Comparison of ENCODE assay signal across 16 cellular contexts in the genomic region with DNA sequence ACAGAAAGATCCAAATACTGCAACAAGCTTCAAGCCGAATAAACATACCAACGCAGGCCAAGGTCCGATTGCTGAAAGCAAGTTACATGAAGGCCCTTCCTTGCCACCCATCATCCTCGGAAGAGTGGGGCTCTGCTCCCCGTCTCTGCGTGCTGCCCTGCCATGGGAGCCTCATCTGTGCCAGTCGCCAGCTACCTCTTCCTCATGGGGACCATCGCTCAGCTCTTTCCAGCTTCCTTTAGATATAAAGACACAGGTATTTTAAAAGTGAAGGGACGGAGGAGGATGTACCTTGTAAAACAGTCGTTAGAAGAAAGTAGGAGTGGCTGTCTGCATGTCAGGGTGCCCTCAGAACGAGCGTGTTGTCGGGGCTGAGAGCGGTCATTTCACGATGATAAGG.
A peak's percentile ranks its signal among the peaks of the same experiment; 100 is the strongest.
DNase-seq lines count a peak whose midpoint lies in the region; ATAC-seq, FAIRE-seq and TF ChIP-seq lines count a peak whose summit lies in the region.
"Had no signal": no experiment of that assay in that cellular context is flagged by ENCODE, and none has a peak within 500 bp of the region (broad histone marks: within the 10 kb centered on the region; RNA-seq: fewer than 3 reads in every experiment).

No MANE protein-coding gene starts in this region.

- H3K4me1 ChIP-seq in GM12878 (ENCODE audit: control insufficient read depth, insufficient read depth, low read length) = no peaks in the 10 kb centered on the region
- peaks cover 0 to 5% (median 1%) of the 10 kb centered on the region in 4 donors for H3K4me1 ChIP-seq in upper lobe of left lung
- no peaks in the 10 kb centered on the region for H3K4me1 ChIP-seq in A673 (ENCODE audit: insufficient read depth, low read length, poor library complexity, severe bottlenecking)

- BruUV-seq in GM12878 (replicated peaks; lab: Mats Ljungman, UMichigan) (TSS peak; percentile 50), A673 (replicated peaks; lab: Mats Ljungman, UMichigan) (no TSS peak)

- no peak for TF ChIP-seq CTCF in activated CD8-positive, alpha-beta T cell treated with anti-CD3 and anti-CD28 coated beads for 36 hours (IDR thresholded peaks at IDR 0.05)
- TF ChIP-seq CTCF in GM12878 (IDR thresholded peaks at IDR 0.05 in 2 of 3, conservative IDR thresholded peaks at IDR 0.05 in 1 of 3; ENCODE audit: control insufficient read depth in 2 of 3, extremely low read depth in 1 of 3, insufficient read depth in 1 of 3, low read depth in 3 of 3, low read length in 3 of 3) (no peak), upper lobe of left lung (IDR thresholded peaks at IDR 0.05) (no peak), foreskin fibroblast (IDR thresholded peaks at IDR 0.05; ENCODE audit: low read depth, low read length) (no peak), A673 (conservative IDR thresholded peaks at IDR 0.05; ENCODE audit: low read depth, low read length) (no peak)

- in situ Hi-C loops in GM12878 (cut with MboI) = no loop called here

- no peaks in the 10 kb centered on the region for H4K20me1 ChIP-seq in GM12878 (ENCODE audit: control insufficient read depth, insufficient read depth)

- intact Hi-C loops in activated CD8-positive, alpha-beta T cell treated with anti-CD3 and anti-CD28 coated beads for 36 hours (cut with micrococcal nuclease) = loop anchor here (10.0 kb wide), 1 partner anchor 142 kb away; no protein-coding TSS in a partner anchor
- intact Hi-C loops in GM12878 (cut with micrococcal nuclease; ENCODE audit: unreplicated experiment) (no loop called here), sciatic nerve (cut with DNase I) (loop anchor here (5.0 kb wide), 1 partner anchor 135 kb away; a partner anchor contains a TSS), A673 (cut with micrococcal nuclease; ENCODE audit: unreplicated experiment) (loop anchor here (10.0 kb wide), 3 partner anchors 182 to 472 kb away; no protein-coding TSS in a partner anchor)

- no peak overlapping the region for H3K4me2 ChIP-seq in GM12878 (ENCODE audit: control insufficient read depth, insufficient read depth)
- H3K4me2 ChIP-seq: BLaER1 treated with 17β-estradiol and CSF1 and Interleukin-3, amounts not matched to agents 10 nM and 100 nM had no signal

- CTCF ChIA-PET in activated CD8-positive, alpha-beta T cell treated with anti-CD3 and anti-CD28 coated beads, Interleukin-2, amount 10 ng/mL, durations not matched to agents 7 days and 5 days (lab: Charles Lee) = no interaction called here
- CTCF ChIA-PET in activated CD8-positive, alpha-beta T cell treated with anti-CD3 and anti-CD28 coated beads for 36 hours (lab: Charles Lee) = interaction anchor here (0.8 to 1.4 kb wide), 2 partner anchors 14 to 193 kb away, joined by 3 to 4 read pairs; no protein-coding TSS in a partner anchor
- CTCF ChIA-PET in GM12878 (lab: Yijun Ruan, JAX) (interaction anchor here (2.0 kb wide), 1 partner anchor 9 kb away, joined by 4 read pairs; no protein-coding TSS in a partner anchor), A673 (lab: Charles Lee) (no interaction called here)

- RAD21 ChIA-PET in GM12878 (lab: Charles Lee; ENCODE audit: unreplicated experiment) = no interaction called here

- POLR2A ChIA-PET in activated CD8-positive, alpha-beta T cell treated with anti-CD3 and anti-CD28 coated beads, Interleukin-2, amount 10 ng/mL, durations not matched to agents 7 days and 5 days (lab: Charles Lee) = interaction anchor here (0.6 kb wide), 1 partner anchor 25 kb away, joined by 4 read pairs; no protein-coding TSS in a partner anchor
- POLR2A ChIA-PET in activated CD8-positive, alpha-beta T cell treated with anti-CD3 and anti-CD28 coated beads for 36 hours (lab: Charles Lee) = no interaction called here
- POLR2A ChIA-PET in GM12878 (lab: Charles Lee) (no interaction called here), A673 (lab: Charles Lee; ENCODE audit: low non-redundant PET) (no interaction called here)

- H3K4me3 ChIP-seq in GM12878 = no peak overlapping the region
- no peak overlapping the region for H3K4me3 ChIP-seq in upper lobe of left lung
- no peak overlapping the region for H3K4me3 ChIP-seq in foreskin fibroblast (ENCODE audit: low read depth in 1 of 2, low read length in 2 of 2)
- no peak overlapping the region for H3K4me3 ChIP-seq in A673 (ENCODE audit: low read depth, low read length, poor library complexity, severe bottlenecking)
- H3K4me3 ChIP-seq: BLaER1 treated with 17β-estradiol and CSF1 and Interleukin-3, amounts not matched to agents 10 nM and 100 nM had no signal

- DNase-seq in activated CD8-positive, alpha-beta T cell treated with anti-CD3 and anti-CD28 coated beads, Interleukin-2, amount 10 ng/mL, durations not matched to agents 7 days and 5 days = no peak
- no peak for DNase-seq in activated CD8-positive, alpha-beta T cell treated with anti-CD3 and anti-CD28 coated beads for 36 hours
- DNase-seq in GM12878 (ENCODE audit: low read depth, low spot score) = no peak
- DNase-seq in sciatic nerve (ENCODE audit: low spot score) = peak; percentile 45
- DNase-seq in upper lobe of left lung = no peak
- no peak for DNase-seq in foreskin fibroblast
- DNase-seq in A673 (ENCODE audit: low spot score) = no peak
- DNase-seq: AML-193; CD4-positive, CD25-positive, alpha-beta regulatory T cell; DMS53; GF-D8; HCEC 1CT; HFFc6 had no signal

- no peak for FAIRE-seq in GM12878 (lab: Jason Lieb, UNC)

- no peaks in the 10 kb centered on the region for H3K9me3 ChIP-seq in GM12878 (replicated peaks; ENCODE audit: control insufficient read depth, insufficient read depth, low read length)
- H3K9me3 ChIP-seq in upper lobe of left lung = no peaks in the 10 kb centered on the region
- no peaks in the 10 kb centered on the region for H3K9me3 ChIP-seq in A673 (ENCODE audit: low read depth, low read length, poor library complexity, severe bottlenecking)
- H3K9me3 ChIP-seq: BLaER1 treated with 17β-estradiol and CSF1 and Interleukin-3, amounts not matched to agents 10 nM and 100 nM had no signal

- no peak overlapping the region for H3K27ac ChIP-seq in GM12878 (ENCODE audit: control insufficient read depth, insufficient read depth)
- peak overlapping the region; percentile 72 for H3K27ac ChIP-seq in temporal lobe (ENCODE audit: low read depth, low read length)
- no peak overlapping the region for H3K27ac ChIP-seq in upper lobe of left lung
- H3K27ac ChIP-seq in A673 (ENCODE audit: low read depth, low read length, poor library complexity, severe bottlenecking) = no peak overlapping the region
- H3K27ac ChIP-seq: 22Rv1; BLaER1 treated with 17β-estradiol and CSF1 and Interleukin-3, amounts not matched to agents 10 nM and 100 nM had no signal

- no peaks in the 10 kb centered on the region for H3K9me3 Mint-ChIP-seq in activated CD8-positive, alpha-beta T cell treated with anti-CD3 and anti-CD28 coated beads, Interleukin-2, amount 10 ng/mL, durations not matched to agents 7 days and 5 days (ENCODE audit: insufficient read depth)
- no peaks in the 10 kb centered on the region for H3K9me3 Mint-ChIP-seq in activated CD8-positive, alpha-beta T cell treated with anti-CD3 and anti-CD28 coated beads for 36 hours
- H3K9me3 Mint-ChIP-seq: HFFc6 had no signal

- no peaks in the 10 kb centered on the region for H3K4me1 Mint-ChIP-seq in activated CD8-positive, alpha-beta T cell treated with anti-CD3 and anti-CD28 coated beads, Interleukin-2, amount 10 ng/mL, durations not matched to agents 7 days and 5 days (ENCODE audit: low read depth)
- no peaks in the 10 kb centered on the region for H3K4me1 Mint-ChIP-seq in activated CD8-positive, alpha-beta T cell treated with anti-CD3 and anti-CD28 coated beads for 36 hours (ENCODE audit: low read depth)

- no peak overlapping the region for H3K9ac ChIP-seq in GM12878 (ENCODE audit: control insufficient read depth, insufficient read depth, low read length)

- no peaks in the 10 kb centered on the region for H3K36me3 Mint-ChIP-seq in activated CD8-positive, alpha-beta T cell treated with anti-CD3 and anti-CD28 coated beads, Interleukin-2, amount 10 ng/mL, durations not matched to agents 7 days and 5 days (ENCODE audit: low read depth)
- H3K36me3 Mint-ChIP-seq in activated CD8-positive, alpha-beta T cell treated with anti-CD3 and anti-CD28 coated beads for 36 hours (ENCODE audit: low read depth) = no peaks in the 10 kb centered on the region

- H3K27ac Mint-ChIP-seq in activated CD8-positive, alpha-beta T cell treated with anti-CD3 and anti-CD28 coated beads, Interleukin-2, amount 10 ng/mL, durations not matched to agents 7 days and 5 days = peak overlapping the region; percentile 32
- H3K27ac Mint-ChIP-seq in activated CD8-positive, alpha-beta T cell treated with anti-CD3 and anti-CD28 coated beads for 36 hours = no peak overlapping the region
- H3K27ac Mint-ChIP-seq: HFFc6 had no signal

- SMC1A ChIA-PET in GM12878 (lab: Charles Lee; ENCODE audit: uncharacterized antibody, unreplicated experiment) = interaction anchor here (0.6 kb wide), 1 partner anchor 12 kb away, joined by 3 read pairs; no protein-coding TSS in a partner anchor

- H2AFZ ChIP-seq in GM12878 (ENCODE audit: control insufficient read depth, low read depth, low read length) = no peak overlapping the region

- 92% methylated on average over 13 of the region's 15 CpGs for WGBS in GM12878 (ENCODE audit: insufficient coverage, insufficient replicate concordance, low lambda C conversion rate, missing lambda C conversion rate)
- WGBS in upper lobe of left lung, 2 donors = 93 to 94% methylated on average over 15 of the region's 15 CpGs

- H3K79me2 ChIP-seq in GM12878 (ENCODE audit: control insufficient read depth, insufficient read depth, low read length) = no peaks in the 10 kb centered on the region

- H3K27me3 ChIP-seq in GM12878 (replicated peaks in 1 of 2; ENCODE audit: control insufficient read depth in 2 of 2, insufficient read depth in 2 of 2, low read length in 1 of 2) (no peaks in the 10 kb centered on the region), upper lobe of left lung (no peaks in the 10 kb centered on the region), A673 (replicated peaks; ENCODE audit: insufficient read depth, low read depth, low read length, poor library complexity) (no peaks in the 10 kb centered on the region)
- H3K27me3 ChIP-seq: BLaER1 treated with 17β-estradiol and CSF1 and Interleukin-3, amounts not matched to agents 10 nM and 100 nM had no signal

- TF ChIP-seq EP300 in GM12878 (IDR thresholded peaks at IDR 0.05; ENCODE audit: borderline replicate concordance in 1 of 2, control insufficient read depth in 1 of 2, low read depth in 2 of 2, low read length in 2 of 2) (no peak), upper lobe of left lung (IDR thresholded peaks at IDR 0.05) (no peak)

- TF ChIP-seq POLR2A in GM12878 (IDR thresholded peaks at IDR 0.05; ENCODE audit: low read depth, low read length) (no peak), upper lobe of left lung (IDR thresholded peaks at IDR 0.05) (no peak)

- ATAC-seq in activated CD8-positive, alpha-beta T cell treated with anti-CD3 and anti-CD28 coated beads, Interleukin-2, amount 10 ng/mL, durations not matched to agents 7 days and 5 days = no peak
- no peak for ATAC-seq in activated CD8-positive, alpha-beta T cell treated with anti-CD3 and anti-CD28 coated beads for 36 hours
- no peak for ATAC-seq in GM12878
- ATAC-seq in sciatic nerve = no peak
- no peak for ATAC-seq in upper lobe of left lung (ENCODE audit: low FRiP score in 2 of 2)

- no peaks in the 10 kb centered on the region for H3K27me3 Mint-ChIP-seq in activated CD8-positive, alpha-beta T cell treated with anti-CD3 and anti-CD28 coated beads, Interleukin-2, amount 10 ng/mL, durations not matched to agents 7 days and 5 days (ENCODE audit: low read depth)
- H3K27me3 Mint-ChIP-seq in activated CD8-positive, alpha-beta T cell treated with anti-CD3 and anti-CD28 coated beads for 36 hours = no peaks in the 10 kb centered on the region
- H3K27me3 Mint-ChIP-seq: CD4-positive, CD25-positive, alpha-beta regulatory T cell had no signal

- H3K36me3 ChIP-seq in GM12878 (ENCODE audit: control insufficient read depth in 2 of 2, insufficient read depth in 2 of 2, low read length in 1 of 2) (peaks cover 0 to 5% of the 10 kb centered on the region in 2 experiments; a peak in 2 of 4 replicates), upper lobe of left lung (peaks cover 3 to 48% (median 19%) of the 10 kb centered on the region in 4 donors), A673 (ENCODE audit: insufficient read depth, low read length, poor library complexity, severe bottlenecking) (no peaks in the 10 kb centered on the region)

- H3K4me3 Mint-ChIP-seq in activated CD8-positive, alpha-beta T cell treated with anti-CD3 and anti-CD28 coated beads, Interleukin-2, amount 10 ng/mL, durations not matched to agents 7 days and 5 days = no peak overlapping the region
- H3K4me3 Mint-ChIP-seq in activated CD8-positive, alpha-beta T cell treated with anti-CD3 and anti-CD28 coated beads for 36 hours = no peak overlapping the region
- H3K4me3 Mint-ChIP-seq: CD4-positive, CD25-positive, alpha-beta regulatory T cell; HFFc6 had no signal

- no peak for TF ChIP-seq RAD21 in GM12878 (IDR thresholded peaks at IDR 0.05; ENCODE audit: insufficient read depth, low read depth, low read length)

Comparison
In these comparisons a context has a peak if more than half of its experiments do, and no peak if none do; other contexts are left out.
1. CTCF ChIA-PET loops: an anchor here in activated CD8-positive, alpha-beta T cell treated with anti-CD3 and anti-CD28 coated beads for 36 hours (0.8 to 1.4 kb wide) and GM12878 (2.0 kb wide); none called in activated CD8-positive, alpha-beta T cell treated with anti-CD3 and anti-CD28 coated beads, Interleukin-2, amount 10 ng/mL, durations not matched to agents 7 days and 5 days and A673.